ENCODE assay signal across 24 cellular contexts in the genomic region with DNA sequence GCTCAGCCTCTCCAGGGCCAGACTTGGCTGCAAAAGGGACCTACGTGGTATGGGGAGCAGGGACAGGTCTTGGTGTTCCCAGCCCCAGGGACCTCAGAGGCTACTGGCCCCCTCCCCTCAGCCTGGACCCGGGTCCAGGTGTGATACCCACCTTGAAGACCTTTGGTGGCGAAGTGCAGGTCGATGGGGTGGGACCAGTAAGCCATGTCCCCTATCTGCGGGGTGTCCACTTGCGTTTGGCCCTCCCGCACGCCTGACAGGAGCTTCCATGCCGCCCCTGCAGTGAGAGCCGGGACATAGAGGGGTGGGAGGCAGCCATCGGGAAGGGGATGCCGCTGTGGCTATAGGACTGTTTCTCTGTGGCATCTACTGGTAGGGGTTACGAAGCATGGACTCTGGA. TPM values are rescaled to one million over a fixed set of nuclear protein-coding genes. Genes with fewer than 3 reads are reported as not detected.
DNase-seq lines count a peak whose midpoint lies in the region; ATAC-seq lines count a peak whose summit lies in the region.
"Had no signal": no experiment of that assay in that cellular context is flagged by ENCODE, and none has a peak within 500 bp of the region (broad histone marks: within the 10 kb centered on the region; RNA-seq: fewer than 3 reads in every experiment).

No MANE protein-coding gene starts in this region.

- no peaks in the 10 kb centered on the region for H3K27me3 Mint-ChIP-seq in activated T-cell treated with anti-CD3 and anti-CD28 coated beads, Interleukin-2, amount 50 U/mL, for 24 hours
- no peaks in the 10 kb centered on the region for H3K27me3 Mint-ChIP-seq in activated naive CD8-positive, alpha-beta T cell treated with anti-CD3 and anti-CD28 coated beads for 36 hours

- no peak overlapping the region for H3K18ac ChIP-seq in trophoblast cell (ENCODE audit: low read length)

- no peaks in the 10 kb centered on the region for H3K36me3 ChIP-seq in H7 (replicated peaks; ENCODE audit: control insufficient read depth, insufficient read depth, low read length)
- no peaks in the 10 kb centered on the region for H3K36me3 ChIP-seq in trophoblast cell (ENCODE audit: control insufficient read depth in 1 of 2, insufficient read depth in 2 of 2, low read length in 2 of 2)
- H3K36me3 ChIP-seq: ascending aorta, heart left ventricle, sigmoid colon, suprapubic skin had no signal

- no peak overlapping the region for H2AFZ ChIP-seq in trophoblast cell (ENCODE audit: insufficient read depth, low read length, poor library complexity)
- H2AFZ ChIP-seq: GM23338 had no signal

- peaks cover 2% of the 10 kb centered on the region for H3K9me3 ChIP-seq in trophoblast cell (ENCODE audit: insufficient read depth, low read depth, low read length)
- H3K9me3 ChIP-seq: ascending aorta, heart left ventricle, sigmoid colon, suprapubic skin had no signal

- no peak overlapping the region for H4K8ac ChIP-seq in trophoblast cell (ENCODE audit: low read depth, low read length)

- H3K4ac ChIP-seq in trophoblast cell (ENCODE audit: low read depth, low read length) = no peak overlapping the region

- no peak overlapping the region for H3K14ac ChIP-seq in trophoblast cell (ENCODE audit: low read length)

- H3K27ac ChIP-seq in trophoblast cell (ENCODE audit: low read depth, low read length) = no peak overlapping the region
- H3K27ac ChIP-seq: ascending aorta, dorsolateral prefrontal cortex, sigmoid colon, suprapubic skin, VCaP had no signal

- peaks cover 12% of the 10 kb centered on the region for H3K79me1 ChIP-seq in trophoblast cell (ENCODE audit: low read length)

- peak overlapping the region; percentile 96 for H3K27ac Mint-ChIP-seq in activated T-cell treated with anti-CD3 and anti-CD28 coated beads, Interleukin-2, amount 50 U/mL, for 24 hours
- peak overlapping the region; percentile 97 for H3K27ac Mint-ChIP-seq in activated naive CD8-positive, alpha-beta T cell treated with anti-CD3 and anti-CD28 coated beads for 36 hours
- H3K27ac Mint-ChIP-seq: GM23338, nephron had no signal

- no peak overlapping the region for H2BK5ac ChIP-seq in trophoblast cell (ENCODE audit: low read depth, low read length, poor library complexity)

- no peak overlapping the region for H2AK5ac ChIP-seq in trophoblast cell (ENCODE audit: low read length)

- ATAC-seq in HG03025 (IDR thresholded peaks at IDR 0.05; ENCODE audit: low FRiP score, unreplicated experiment) = no peak
- ATAC-seq: GM23338, heart left ventricle, left lobe of liver had no signal

- H3K27me3 ChIP-seq in H7 (ENCODE audit: control insufficient read depth, insufficient read depth, low read length) (peaks cover 8% of the 10 kb centered on the region), trophoblast cell (ENCODE audit: insufficient read depth, low read length) (peaks cover 1% of the 10 kb centered on the region)
- H3K27me3 ChIP-seq: ascending aorta, heart left ventricle, sigmoid colon, suprapubic skin had no signal

- peak overlapping the region; percentile 61 for H3K4me3 Mint-ChIP-seq in activated T-cell treated with anti-CD3 and anti-CD28 coated beads, Interleukin-2, amount 50 U/mL, for 24 hours
- peak overlapping the region; percentile 75 for H3K4me3 Mint-ChIP-seq in activated naive CD8-positive, alpha-beta T cell treated with anti-CD3 and anti-CD28 coated beads for 36 hours
- H3K4me3 Mint-ChIP-seq: GM23338 had no signal

- H3K4me1 Mint-ChIP-seq in activated T-cell treated with anti-CD3 and anti-CD28 coated beads, Interleukin-2, amount 50 U/mL, for 24 hours (ENCODE audit: low read depth) = peaks cover 54% of the 10 kb centered on the region
- H3K4me1 Mint-ChIP-seq in activated naive CD8-positive, alpha-beta T cell treated with anti-CD3 and anti-CD28 coated beads for 36 hours = peaks cover 53% of the 10 kb centered on the region

- no peak overlapping the region for H3K23ac ChIP-seq in trophoblast cell (ENCODE audit: low read length)

- no CpG with 5 or more reads among the region's 13 CpGs for WGBS in trophoblast cell (ENCODE audit: extremely low coverage, insufficient coverage, insufficient read length)

- no peak overlapping the region for H4K91ac ChIP-seq in trophoblast cell (ENCODE audit: low read depth, low read length)

- H3K79me2 ChIP-seq in trophoblast cell (ENCODE audit: control insufficient read depth, insufficient read depth, low read length, poor library complexity) = peaks cover 7% of the 10 kb centered on the region

- DNase-seq in activated T-cell treated with anti-CD3 and anti-CD28 coated beads, Interleukin-2, amount 50 U/mL, for 24 hours = no peak
- DNase-seq in activated T-cell treated with anti-CD3 and anti-CD28 coated beads, Interleukin-2, amount 50 U/mL, for 1 hour = no peak
- peak; percentile 34 for DNase-seq in H7
- DNase-seq in activated naive CD8-positive, alpha-beta T cell treated with anti-CD3 and anti-CD28 coated beads for 36 hours = no peak
- no peak for DNase-seq in trophoblast cell
- no peak for DNase-seq in NCI-H526 treated with DMSO at 0.1 percent for 48 hours (lab: John Stamatoyannopoulos, UW)
- DNase-seq in activated CD4-positive, CD25-positive, alpha-beta regulatory T cell treated with anti-CD3 and anti-CD28 coated beads, Interleukin-2, amount 50 U/mL, for 72 hours = no peak
- DNase-seq: ACHN, C1 segment of cervical spinal cord, caudate nucleus, dorsolateral prefrontal cortex, heart left ventricle, NCI-H1105, NCI-H2081, posterior cingulate gyrus, SIG-M5, sigmoid colon had no signal

- no peak overlapping the region for H3K4me2 ChIP-seq in trophoblast cell (ENCODE audit: low read length)
- H3K4me2 ChIP-seq: GM23338 had no signal

- H3K9ac ChIP-seq in trophoblast cell (ENCODE audit: low read length) = peak overlapping the region; percentile 60

- H2BK12ac ChIP-seq in trophoblast cell (ENCODE audit: low read length) = no peak overlapping the region

- no peaks in the 10 kb centered on the region for H3K9me3 Mint-ChIP-seq in activated T-cell treated with anti-CD3 and anti-CD28 coated beads, Interleukin-2, amount 50 U/mL, for 24 hours
- H3K9me3 Mint-ChIP-seq in activated naive CD8-positive, alpha-beta T cell treated with anti-CD3 and anti-CD28 coated beads for 36 hours = no peaks in the 10 kb centered on the region
- H3K9me3 Mint-ChIP-seq: GM23338, nephron had no signal

- H4K12ac ChIP-seq in trophoblast cell (ENCODE audit: low read depth, low read length) = no peak overlapping the region

- H3K36me3 Mint-ChIP-seq in activated T-cell treated with anti-CD3 and anti-CD28 coated beads, Interleukin-2, amount 50 U/mL, for 24 hours (ENCODE audit: low read depth) = peaks cover 24% of the 10 kb centered on the region
- H3K36me3 Mint-ChIP-seq in activated naive CD8-positive, alpha-beta T cell treated with anti-CD3 and anti-CD28 coated beads for 36 hours = peaks cover 16% of the 10 kb centered on the region

- no peak overlapping the region for H3K4me3 ChIP-seq in H7 (ENCODE audit: insufficient read depth, low read depth, low read length)
- no peak overlapping the region for H3K4me3 ChIP-seq in trophoblast cell (ENCODE audit: low read depth, low read length)
- H3K4me3 ChIP-seq: ascending aorta, dorsolateral prefrontal cortex, GM23338, heart left ventricle, sigmoid colon, suprapubic skin had no signal

- no peak overlapping the region for H2BK120ac ChIP-seq in trophoblast cell (ENCODE audit: insufficient read depth, low read length, poor library complexity)

- H3K4me1 ChIP-seq in trophoblast cell (ENCODE audit: control insufficient read depth in 1 of 2, insufficient read depth in 2 of 2, low read length in 2 of 2) = peaks cover 0 to 2% of the 10 kb centered on the region in 2 experiments
- H3K4me1 ChIP-seq: ascending aorta had no signal

RNA-seq across cellular contexts. Expression of gene TGFB1, which starts 4.0 kb away (rescaled TPM):
- total RNA-seq in H7 (2014; rRNA removed; shearing (Covaris generic)) = 8.6 and 11.6 TPM in 2 replicates
- total RNA-seq in activated naive CD8-positive, alpha-beta T cell treated with anti-CD3 and anti-CD28 coated beads for 36 hours = 100 to 1,000 TPM; 152 to 154 TPM
- 140 and 142 TPM in 2 replicates for polyA plus RNA-seq in trophoblast cell (2013)

RNA-seq across cellular contexts. Expression of gene B9D2, which starts 6.2 kb away (rescaled TPM):
- total RNA-seq in H7 (2014; rRNA removed; shearing (Covaris generic)) = 1.1 and 2.9 TPM in 2 replicates
- 1 to 10 TPM; 6.4 to 8.1 TPM for total RNA-seq in activated naive CD8-positive, alpha-beta T cell treated with anti-CD3 and anti-CD28 coated beads for 36 hours
- polyA plus RNA-seq in trophoblast cell (2013) = 3.2 TPM in 2 replicates

RNA-seq across cellular contexts. Expression of gene TMEM91, which starts 18.6 kb away (rescaled TPM):
- total RNA-seq in H7 (2014; rRNA removed; shearing (Covaris generic)) = 8.4 and 13.3 TPM in 2 replicates
- total RNA-seq in activated naive CD8-positive, alpha-beta T cell treated with anti-CD3 and anti-CD28 coated beads for 36 hours = 1 to 10 TPM; 4.0 to 4.5 TPM
- 2.8 and 3.3 TPM in 2 replicates for polyA plus RNA-seq in trophoblast cell (2013)

RNA-seq across cellular contexts. Expression of gene EXOSC5, which starts 39.4 kb away (rescaled TPM):
- total RNA-seq in H7 (2014; rRNA removed; shearing (Covaris generic)) = 79.6 and 83.0 TPM in 2 replicates
- total RNA-seq in activated naive CD8-positive, alpha-beta T cell treated with anti-CD3 and anti-CD28 coated beads for 36 hours = 10 to 100 TPM; 43.5 to 44.6 TPM
- 8.1 and 8.4 TPM in 2 replicates for polyA plus RNA-seq in trophoblast cell (2013)

RNA-seq across cellular contexts. Expression of gene BCKDHA, which starts 39.9 kb away (rescaled TPM):
- total RNA-seq in H7 (2014; rRNA removed; shearing (Covaris generic)) = 36.0 and 53.1 TPM in 2 replicates
- total RNA-seq in activated naive CD8-positive, alpha-beta T cell treated with anti-CD3 and anti-CD28 coated beads for 36 hours = 10 to 100 TPM; 21.3 to 28.0 TPM
- polyA plus RNA-seq in trophoblast cell (2013) = 26.2 and 26.4 TPM in 2 replicates

Comparison
In these comparisons a context has a peak if more than half of its experiments do, and no peak if none do; other contexts are left out.
1. RNA of gene TGFB1, which starts 4.0 kb away (total RNA-seq): 152 to 154 TPM in activated naive CD8-positive, alpha-beta T cell treated with anti-CD3 and anti-CD28 coated beads for 36 hours; 8.6 to 11.6 TPM in H7; every median in the first group is over 10 times any median in the second.